9 cellular contexts compared by ENCODE assay signal in genomic region chr1:229981736-229982135, GRCh38.
"Had no signal": no experiment of that assay in that cellular context is flagged by ENCODE, and none has a peak within 500 bp of the region (broad histone marks: within the 10 kb centered on the region; RNA-seq: fewer than 3 reads in every experiment).

No MANE protein-coding gene starts in this region.

- DNase-seq: IMR-90, KBM-7, KG1 had no signal

- H3K27ac Mint-ChIP-seq: IgD-negative memory B cell had no signal

- FAIRE-seq: HepG2, HTR-8/SVneo, K562 had no signal

- H3K4me3 ChIP-seq: K562 had no signal

- H3K36me3 Mint-ChIP-seq: IgD-negative memory B cell had no signal

- H3K4me1 Mint-ChIP-seq: IgD-negative memory B cell had no signal

- H3K27ac ChIP-seq: HL-60, KMS-11 had no signal

- ATAC-seq: HepG2, K562 had no signal

- H3K4me3 Mint-ChIP-seq: IgD-negative memory B cell had no signal
